In genomic region chr19:345320-345879, GRCh38 we compare ENCODE assay signal across 1 cellular context.
TF ChIP-seq lines count a peak whose summit lies in the region.

No MANE protein-coding gene starts in this region.

TF ChIP-seq in HepG2, 621 proteins besides CTCF, POLR2A, EP300 and RAD21 (continues in another document):
- TF ChIP-seq FOXK2 (IDR thresholded peaks at IDR 0.05) (no peak), KDM3A (CRISPR knock-in tag; IDR thresholded peaks at IDR 0.05; ENCODE audit: low read depth) (no peak), TP53 (CRISPR knock-in tag; conservative IDR thresholded peaks at IDR 0.05) (no peak), ZNF687 (CRISPR knock-in tag; IDR thresholded peaks at IDR 0.05) (0 out of 2 replicates have a peak, but pooled peaks have one; percentile 4), ZBTB38 (CRISPR knock-in tag; IDR thresholded peaks at IDR 0.05) (peak; percentile 27; the same call in 1 of the 2 replicates), ZFP36L1 (CRISPR knock-in tag; IDR thresholded peaks at IDR 0.05) (no peak), ZNF598 (CRISPR knock-in tag; IDR thresholded peaks at IDR 0.05; ENCODE audit: borderline replicate concordance) (peak; percentile 28; the same call in 1 of the 2 replicates), NFRKB (IDR thresholded peaks at IDR 0.05) (no peak), SRSF9 (IDR thresholded peaks at IDR 0.05; ENCODE audit: borderline replicate concordance, insufficient read depth, low read depth, low read length, poor library complexity, severe bottlenecking) (no peak), KLF11 (CRISPR knock-in tag; IDR thresholded peaks at IDR 0.05) (no peak), ZNF3 (CRISPR knock-in tag; IDR thresholded peaks at IDR 0.05) (no peak), ERF (CRISPR knock-in tag; IDR thresholded peaks at IDR 0.05) (no peak), HDAC6 (IDR thresholded peaks at IDR 0.05; ENCODE audit: low read depth, low read length) (no peak), NRL (CRISPR knock-in tag; IDR thresholded peaks at IDR 0.05; ENCODE audit: borderline replicate concordance) (peak; percentile 86; the same call in 1 of the 2 replicates), SKIL (CRISPR knock-in tag; IDR thresholded peaks at IDR 0.05; ENCODE audit: borderline replicate concordance) (no peak), ZSCAN25 (CRISPR knock-in tag; IDR thresholded peaks at IDR 0.05) (peak; percentile 71; the same call in 1 of the 2 replicates), POGZ (CRISPR knock-in tag; IDR thresholded peaks at IDR 0.05) (no peak), ZHX1 (CRISPR knock-in tag; IDR thresholded peaks at IDR 0.05; ENCODE audit: low read depth) (no peak), ARID2 (CRISPR knock-in tag; IDR thresholded peaks at IDR 0.05; ENCODE audit: borderline replicate concordance) (no peak), ZNF678 (CRISPR knock-in tag; IDR thresholded peaks at IDR 0.05) (no peak), SSRP1 (CRISPR knock-in tag; IDR thresholded peaks at IDR 0.05) (no peak), MAZ (IDR thresholded peaks at IDR 0.05; ENCODE audit: borderline replicate concordance, low read depth, low read length) (no peak), MAZ (CRISPR knock-in tag; IDR thresholded peaks at IDR 0.05; ENCODE audit: low read depth) (no peak), CBX5 (CRISPR knock-in tag; IDR thresholded peaks at IDR 0.05; ENCODE audit: borderline replicate concordance) (no peak), ASH2L (IDR thresholded peaks at IDR 0.05; ENCODE audit: insufficient read length, low read depth, low read length) (no peak), SETDB1 (CRISPR knock-in tag; IDR thresholded peaks at IDR 0.05; ENCODE audit: borderline replicate concordance) (no peak), ZFY (CRISPR knock-in tag; IDR thresholded peaks at IDR 0.05) (no peak), ZNF296 (CRISPR knock-in tag; conservative IDR thresholded peaks at IDR 0.05) (no peak), ZSCAN9 (CRISPR knock-in tag; IDR thresholded peaks at IDR 0.05; ENCODE audit: borderline replicate concordance) (no peak), SP4 (CRISPR knock-in tag; IDR thresholded peaks at IDR 0.05) (no peak)
- TF ChIP-seq, protein P1, sequence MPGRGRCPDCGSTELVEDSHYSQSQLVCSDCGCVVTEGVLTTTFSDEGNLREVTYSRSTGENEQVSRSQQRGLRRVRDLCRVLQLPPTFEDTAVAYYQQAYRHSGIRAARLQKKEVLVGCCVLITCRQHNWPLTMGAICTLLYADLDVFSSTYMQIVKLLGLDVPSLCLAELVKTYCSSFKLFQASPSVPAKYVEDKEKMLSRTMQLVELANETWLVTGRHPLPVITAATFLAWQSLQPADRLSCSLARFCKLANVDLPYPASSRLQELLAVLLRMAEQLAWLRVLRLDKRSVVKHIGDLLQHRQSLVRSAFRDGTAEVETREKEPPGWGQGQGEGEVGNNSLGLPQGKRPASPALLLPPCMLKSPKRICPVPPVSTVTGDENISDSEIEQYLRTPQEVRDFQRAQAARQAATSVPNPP (CRISPR knock-in tag; IDR thresholded peaks at IDR 0.05): no peak
- TF ChIP-seq, protein P2, sequence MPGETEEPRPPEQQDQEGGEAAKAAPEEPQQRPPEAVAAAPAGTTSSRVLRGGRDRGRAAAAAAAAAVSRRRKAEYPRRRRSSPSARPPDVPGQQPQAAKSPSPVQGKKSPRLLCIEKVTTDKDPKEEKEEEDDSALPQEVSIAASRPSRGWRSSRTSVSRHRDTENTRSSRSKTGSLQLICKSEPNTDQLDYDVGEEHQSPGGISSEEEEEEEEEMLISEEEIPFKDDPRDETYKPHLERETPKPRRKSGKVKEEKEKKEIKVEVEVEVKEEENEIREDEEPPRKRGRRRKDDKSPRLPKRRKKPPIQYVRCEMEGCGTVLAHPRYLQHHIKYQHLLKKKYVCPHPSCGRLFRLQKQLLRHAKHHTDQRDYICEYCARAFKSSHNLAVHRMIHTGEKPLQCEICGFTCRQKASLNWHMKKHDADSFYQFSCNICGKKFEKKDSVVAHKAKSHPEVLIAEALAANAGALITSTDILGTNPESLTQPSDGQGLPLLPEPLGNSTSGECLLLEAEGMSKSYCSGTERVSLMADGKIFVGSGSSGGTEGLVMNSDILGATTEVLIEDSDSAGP (CRISPR knock-in tag; IDR thresholded peaks at IDR 0.05; ENCODE audit: borderline replicate concordance): peak; percentile 17; the same call in 1 of the 2 replicates
- TF ChIP-seq, protein P3, sequence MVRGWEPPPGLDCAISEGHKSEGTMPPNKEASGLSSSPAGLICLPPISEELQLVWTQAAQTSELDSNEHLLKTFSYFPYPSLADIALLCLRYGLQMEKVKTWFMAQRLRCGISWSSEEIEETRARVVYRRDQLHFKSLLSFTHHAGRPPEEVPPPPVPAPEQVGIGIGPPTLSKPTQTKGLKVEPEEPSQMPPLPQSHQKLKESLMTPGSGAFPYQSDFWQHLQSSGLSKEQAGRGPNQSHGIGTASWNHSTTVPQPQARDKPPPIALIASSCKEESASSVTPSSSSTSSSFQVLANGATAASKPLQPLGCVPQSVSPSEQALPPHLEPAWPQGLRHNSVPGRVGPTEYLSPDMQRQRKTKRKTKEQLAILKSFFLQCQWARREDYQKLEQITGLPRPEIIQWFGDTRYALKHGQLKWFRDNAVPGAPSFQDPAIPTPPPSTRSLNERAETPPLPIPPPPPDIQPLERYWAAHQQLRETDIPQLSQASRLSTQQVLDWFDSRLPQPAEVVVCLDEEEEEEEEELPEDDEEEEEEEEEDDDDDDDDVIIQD (CRISPR knock-in tag; IDR thresholded peaks at IDR 0.05; ENCODE audit: low read depth): no peak
- TF ChIP-seq, protein P4, sequence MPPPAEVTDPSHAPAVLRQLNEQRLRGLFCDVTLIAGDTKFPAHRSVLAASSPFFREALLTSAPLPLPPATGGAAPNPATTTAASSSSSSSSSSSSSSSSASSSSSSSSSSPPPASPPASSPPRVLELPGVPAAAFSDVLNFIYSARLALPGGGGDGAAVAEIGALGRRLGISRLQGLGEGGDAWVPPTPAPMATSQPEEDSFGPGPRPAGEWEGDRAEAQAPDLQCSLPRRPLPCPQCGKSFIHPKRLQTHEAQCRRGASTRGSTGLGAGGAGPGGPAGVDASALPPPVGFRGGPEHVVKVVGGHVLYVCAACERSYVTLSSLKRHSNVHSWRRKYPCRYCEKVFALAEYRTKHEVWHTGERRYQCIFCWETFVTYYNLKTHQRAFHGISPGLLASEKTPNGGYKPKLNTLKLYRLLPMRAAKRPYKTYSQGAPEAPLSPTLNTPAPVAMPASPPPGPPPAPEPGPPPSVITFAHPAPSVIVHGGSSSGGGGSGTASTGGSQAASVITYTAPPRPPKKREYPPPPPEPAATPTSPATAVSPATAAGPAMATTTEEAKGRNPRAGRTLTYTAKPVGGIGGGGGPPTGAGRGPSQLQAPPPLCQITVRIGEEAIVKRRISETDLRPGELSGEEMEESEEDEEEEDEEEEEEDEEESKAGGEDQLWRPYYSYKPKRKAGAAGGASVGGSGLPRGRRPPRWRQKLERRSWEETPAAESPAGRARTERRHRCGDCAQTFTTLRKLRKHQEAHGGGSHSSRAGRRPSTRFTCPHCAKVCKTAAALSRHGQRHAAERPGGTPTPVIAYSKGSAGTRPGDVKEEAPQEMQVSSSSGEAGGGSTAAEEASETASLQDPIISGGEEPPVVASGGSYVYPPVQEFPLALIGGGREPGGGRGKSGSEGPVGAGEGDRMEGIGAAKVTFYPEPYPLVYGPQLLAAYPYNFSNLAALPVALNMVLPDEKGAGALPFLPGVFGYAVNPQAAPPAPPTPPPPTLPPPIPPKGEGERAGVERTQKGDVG (CRISPR knock-in tag; IDR thresholded peaks at IDR 0.05; ENCODE audit: borderline replicate concordance): 0 out of 2 replicates have a peak, but pooled peaks have one; percentile 13
- TF ChIP-seq, protein P5, sequence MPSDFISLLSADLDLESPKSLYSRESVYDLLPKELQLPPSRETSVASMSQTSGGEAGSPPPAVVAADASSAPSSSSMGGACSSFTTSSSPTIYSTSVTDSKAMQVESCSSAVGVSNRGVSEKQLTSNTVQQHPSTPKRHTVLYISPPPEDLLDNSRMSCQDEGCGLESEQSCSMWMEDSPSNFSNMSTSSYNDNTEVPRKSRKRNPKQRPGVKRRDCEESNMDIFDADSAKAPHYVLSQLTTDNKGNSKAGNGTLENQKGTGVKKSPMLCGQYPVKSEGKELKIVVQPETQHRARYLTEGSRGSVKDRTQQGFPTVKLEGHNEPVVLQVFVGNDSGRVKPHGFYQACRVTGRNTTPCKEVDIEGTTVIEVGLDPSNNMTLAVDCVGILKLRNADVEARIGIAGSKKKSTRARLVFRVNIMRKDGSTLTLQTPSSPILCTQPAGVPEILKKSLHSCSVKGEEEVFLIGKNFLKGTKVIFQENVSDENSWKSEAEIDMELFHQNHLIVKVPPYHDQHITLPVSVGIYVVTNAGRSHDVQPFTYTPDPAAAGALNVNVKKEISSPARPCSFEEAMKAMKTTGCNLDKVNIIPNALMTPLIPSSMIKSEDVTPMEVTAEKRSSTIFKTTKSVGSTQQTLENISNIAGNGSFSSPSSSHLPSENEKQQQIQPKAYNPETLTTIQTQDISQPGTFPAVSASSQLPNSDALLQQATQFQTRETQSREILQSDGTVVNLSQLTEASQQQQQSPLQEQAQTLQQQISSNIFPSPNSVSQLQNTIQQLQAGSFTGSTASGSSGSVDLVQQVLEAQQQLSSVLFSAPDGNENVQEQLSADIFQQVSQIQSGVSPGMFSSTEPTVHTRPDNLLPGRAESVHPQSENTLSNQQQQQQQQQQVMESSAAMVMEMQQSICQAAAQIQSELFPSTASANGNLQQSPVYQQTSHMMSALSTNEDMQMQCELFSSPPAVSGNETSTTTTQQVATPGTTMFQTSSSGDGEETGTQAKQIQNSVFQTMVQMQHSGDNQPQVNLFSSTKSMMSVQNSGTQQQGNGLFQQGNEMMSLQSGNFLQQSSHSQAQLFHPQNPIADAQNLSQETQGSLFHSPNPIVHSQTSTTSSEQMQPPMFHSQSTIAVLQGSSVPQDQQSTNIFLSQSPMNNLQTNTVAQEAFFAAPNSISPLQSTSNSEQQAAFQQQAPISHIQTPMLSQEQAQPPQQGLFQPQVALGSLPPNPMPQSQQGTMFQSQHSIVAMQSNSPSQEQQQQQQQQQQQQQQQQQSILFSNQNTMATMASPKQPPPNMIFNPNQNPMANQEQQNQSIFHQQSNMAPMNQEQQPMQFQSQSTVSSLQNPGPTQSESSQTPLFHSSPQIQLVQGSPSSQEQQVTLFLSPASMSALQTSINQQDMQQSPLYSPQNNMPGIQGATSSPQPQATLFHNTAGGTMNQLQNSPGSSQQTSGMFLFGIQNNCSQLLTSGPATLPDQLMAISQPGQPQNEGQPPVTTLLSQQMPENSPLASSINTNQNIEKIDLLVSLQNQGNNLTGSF (CRISPR knock-in tag; IDR thresholded peaks at IDR 0.05): no peak
